ENCODE assay signal across 8 cellular contexts in the genomic region with DNA sequence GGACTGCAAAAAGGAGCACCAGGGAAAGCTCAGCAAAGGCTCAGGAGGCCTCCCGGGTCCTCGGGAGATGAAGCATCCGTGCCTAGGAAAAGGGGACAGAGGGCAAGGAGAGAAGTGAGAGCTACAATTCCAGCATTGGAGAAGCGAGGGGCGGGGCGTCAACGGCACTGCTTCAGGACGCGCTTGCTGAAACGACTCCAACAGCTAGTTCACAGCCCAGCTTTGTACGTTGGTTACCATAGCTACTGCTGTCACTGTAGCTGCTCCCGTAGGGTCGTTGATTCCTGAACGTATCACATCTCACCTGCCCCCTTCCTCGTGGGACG.
DNase-seq lines count a peak whose midpoint lies in the region; ATAC-seq, FAIRE-seq and TF ChIP-seq lines count a peak whose summit lies in the region.

No MANE protein-coding gene starts in this region.

- peak overlapping the region; percentile 94 for H3K4me2 ChIP-seq in K562 (ENCODE audit: insufficient read depth, low read length)

- BruUV-seq in K562 (replicated peaks; lab: Mats Ljungman, UMichigan), result no TSS peak

- H3K4me3 ChIP-seq in K562 (peak overlapping the region; percentile 14), left lung (peak overlapping the region in 1 of 2 donors; percentile 34), upper lobe of left lung (peak overlapping the region in 3 of 4 donors; percentile 34 to 47 (median 47))

- no peaks in the 10 kb centered on the region for H3K36me3 ChIP-seq in K562 (ENCODE audit: control insufficient read depth, insufficient read depth, low read length)
- H3K36me3 ChIP-seq in left lung, result no peaks in the 10 kb centered on the region
- H3K36me3 ChIP-seq in upper lobe of left lung, result no peaks in the 10 kb centered on the region

- H4K20me1 ChIP-seq in K562 (replicated peaks; ENCODE audit: control insufficient read depth, insufficient read depth, low read length), result peaks cover 12% of the 10 kb centered on the region

- peak overlapping the region in 1 of 2 experiments; percentile 61; a peak in 1 of 4 replicates for H3K9ac ChIP-seq in K562 (ENCODE audit: insufficient read depth in 1 of 2, low read depth in 2 of 2, low read length in 2 of 2)

- in situ Hi-C loops in K562 (cut with MboI) (no loop called here), GM13976 (cut with MboI; ENCODE audit: low sequenced_read_pairs, unreplicated experiment) (loop anchor here (25.0 kb wide), 1 partner anchor 727 kb away; a partner anchor contains a TSS)

- H3K27me3 ChIP-seq in K562 (ENCODE audit: control insufficient read depth in 2 of 2, insufficient read depth in 2 of 2, low read length in 2 of 2), result peaks cover 48 to 79% of the 10 kb centered on the region in 2 experiments
- peaks cover 0 to 30% of the 10 kb centered on the region in 2 donors for H3K27me3 ChIP-seq in left lung
- H3K27me3 ChIP-seq in upper lobe of left lung, result no peaks in the 10 kb centered on the region

- peak; percentile 81 for DNase-seq in Right ventricle myocardium inferior (ENCODE audit: missing footprints)
- DNase-seq in cardiac septum (ENCODE audit: low spot score), result no peak
- no peak for DNase-seq in K562 (ENCODE audit: extremely low read depth in 1 of 4, low spot score in 3 of 4)
- peak in 1 of 2 donors; percentile 53 for DNase-seq in left lung
- peak in 1 of 2 donors; percentile 59 for DNase-seq in upper lobe of left lung
- no peak for DNase-seq in GM10266 (ENCODE audit: extremely low spot score)
- DNase-seq in GM13976 (ENCODE audit: low spot score), result no peak

- H3K79me2 ChIP-seq in K562 (ENCODE audit: control insufficient read depth, insufficient read depth, low read length), result no peaks in the 10 kb centered on the region

- POLR2A ChIA-PET in K562 (lab: Yijun Ruan, JAX), result interaction anchor here (0.5 to 2.8 kb wide), 10 partner anchors 8 to 350 kb away, joined by 3 to 14 read pairs (median 3); no protein-coding TSS in a partner anchor

- no peak for FAIRE-seq in K562 (lab: Jason Lieb, UNC)

- TF ChIP-seq RAD21 in K562 (CRISPR knock-in tag; conservative IDR thresholded peaks at IDR 0.05 in 1 of 2, IDR thresholded peaks at IDR 0.05 in 1 of 2), result no peak

- H3K27ac ChIP-seq in K562 (ENCODE audit: extremely low read depth, low read depth, low read length), result no peak overlapping the region
- H3K27ac ChIP-seq in left lung, result no peak overlapping the region
- peak overlapping the region in 1 of 4 donors; percentile 37 for H3K27ac ChIP-seq in upper lobe of left lung

- H2AFZ ChIP-seq in K562 (ENCODE audit: low read depth, low read length), result peak overlapping the region; percentile 91

- CTCF ChIA-PET in K562 (lab: Yijun Ruan, JAX; ENCODE audit: low intra/inter-chr PET ratio), result interaction anchor here (0.6 to 3.0 kb wide), 6 partner anchors 35 to 1283 kb away, joined by 3 to 20 read pairs (median 3); no protein-coding TSS in a partner anchor

- no peaks in the 10 kb centered on the region for H3K9me3 ChIP-seq in K562 (replicated peaks; ENCODE audit: control insufficient read depth, insufficient read depth, low read depth, low read length)
- no peaks in the 10 kb centered on the region for H3K9me3 ChIP-seq in left lung
- no peaks in the 10 kb centered on the region for H3K9me3 ChIP-seq in upper lobe of left lung

- TF ChIP-seq POLR2A in K562 (conservative IDR thresholded peaks at IDR 0.05), result no peak
- no peak for TF ChIP-seq POLR2A in upper lobe of left lung (IDR thresholded peaks at IDR 0.05)

- H3K4me1 ChIP-seq in K562 (replicated peaks in 1 of 2; ENCODE audit: control insufficient read depth in 2 of 2, insufficient read depth in 2 of 2, low read length in 2 of 2), result peaks cover 18 to 32% of the 10 kb centered on the region in 2 experiments
- H3K4me1 ChIP-seq in left lung, result peaks cover 11 to 21% of the 10 kb centered on the region in 2 donors
- H3K4me1 ChIP-seq in upper lobe of left lung, result peaks cover 10 to 29% (median 23%) of the 10 kb centered on the region in 4 donors

- H3K9me1 ChIP-seq in K562 (ENCODE audit: control insufficient read depth, insufficient read depth, low read length), result no peaks in the 10 kb centered on the region

- 2% methylated on average over 16 of the region's 16 CpGs for WGBS in K562 (ENCODE audit: insufficient coverage, low coverage, missing lambda C conversion rate)
- WGBS in upper lobe of left lung, 2 donors, result 2 to 7% methylated on average over 4 to 16 of the region's 16 CpGs

- intact Hi-C loops in Right ventricle myocardium inferior (cut with DNase I) (no loop called here), cardiac septum (cut with DNase I) (no loop called here), K562 (cut with micrococcal nuclease) (loop anchor here (5.0 to 10.0 kb wide), 5 partner anchors 227 to 1047 kb away; a partner anchor contains a TSS), left lung (cut with DNase I) (loop anchor here (5.0 kb wide), 1 partner anchor 107 kb away; no protein-coding TSS in a partner anchor)

- no peak for TF ChIP-seq EP300 in K562 (IDR thresholded peaks at IDR 0.05; ENCODE audit: low read length)
- no peak for TF ChIP-seq EP300 in upper lobe of left lung (IDR thresholded peaks at IDR 0.05)

- ATAC-seq in Right ventricle myocardium inferior (peak; percentile 21), HG03521 (IDR thresholded peaks at IDR 0.05; ENCODE audit: unreplicated experiment) (peak; percentile 20), K562 (peak; percentile 50), left lung (peak; percentile 58), upper lobe of left lung (ENCODE audit: low FRiP score in 2 of 2) (peak; percentile 15 to 70)

- no peak for TF ChIP-seq CTCF in K562 (IDR thresholded peaks at IDR 0.05 in 2 of 3, conservative IDR thresholded peaks at IDR 0.05 in 1 of 3; ENCODE audit: insufficient read depth in 2 of 3, low read depth in 1 of 3, low read length in 3 of 3)
- TF ChIP-seq CTCF in left lung (IDR thresholded peaks at IDR 0.05), result no peak
- no peak for TF ChIP-seq CTCF in upper lobe of left lung (IDR thresholded peaks at IDR 0.05)
- TF ChIP-seq CTCF in GM10266 (IDR thresholded peaks at IDR 0.05; ENCODE audit: control insufficient read depth, insufficient read depth, low read depth, missing control alignments), result no peak
- TF ChIP-seq CTCF in GM13976 (IDR thresholded peaks at IDR 0.05; ENCODE audit: borderline replicate concordance, control extremely low read depth, extremely low read depth, insufficient read depth, missing control alignments), result no peak

TF ChIP-seq in K562, 482 proteins besides CTCF, POLR2A, EP300 and RAD21 (continues in another document):
- TF ChIP-seq ZC3H4 (CRISPR knock-in tag; IDR thresholded peaks at IDR 0.05; ENCODE audit: borderline replicate concordance), result no peak
- peak; percentile 92 for TF ChIP-seq RFX1 (IDR thresholded peaks at IDR 0.05)
- TF ChIP-seq EHMT2 (IDR thresholded peaks at IDR 0.05), result no peak
- TF ChIP-seq, protein P1, sequence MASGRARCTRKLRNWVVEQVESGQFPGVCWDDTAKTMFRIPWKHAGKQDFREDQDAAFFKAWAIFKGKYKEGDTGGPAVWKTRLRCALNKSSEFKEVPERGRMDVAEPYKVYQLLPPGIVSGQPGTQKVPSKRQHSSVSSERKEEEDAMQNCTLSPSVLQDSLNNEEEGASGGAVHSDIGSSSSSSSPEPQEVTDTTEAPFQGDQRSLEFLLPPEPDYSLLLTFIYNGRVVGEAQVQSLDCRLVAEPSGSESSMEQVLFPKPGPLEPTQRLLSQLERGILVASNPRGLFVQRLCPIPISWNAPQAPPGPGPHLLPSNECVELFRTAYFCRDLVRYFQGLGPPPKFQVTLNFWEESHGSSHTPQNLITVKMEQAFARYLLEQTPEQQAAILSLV (tag; IDR thresholded peaks at IDR 0.05), result 0 out of 2 replicates have a peak, but pooled peaks have one; percentile 29
- peak; percentile 77; the same call in 1 of the 2 replicates for TF ChIP-seq MTA3 (IDR thresholded peaks at IDR 0.05; ENCODE audit: borderline replicate concordance)
- TF ChIP-seq, protein P2, sequence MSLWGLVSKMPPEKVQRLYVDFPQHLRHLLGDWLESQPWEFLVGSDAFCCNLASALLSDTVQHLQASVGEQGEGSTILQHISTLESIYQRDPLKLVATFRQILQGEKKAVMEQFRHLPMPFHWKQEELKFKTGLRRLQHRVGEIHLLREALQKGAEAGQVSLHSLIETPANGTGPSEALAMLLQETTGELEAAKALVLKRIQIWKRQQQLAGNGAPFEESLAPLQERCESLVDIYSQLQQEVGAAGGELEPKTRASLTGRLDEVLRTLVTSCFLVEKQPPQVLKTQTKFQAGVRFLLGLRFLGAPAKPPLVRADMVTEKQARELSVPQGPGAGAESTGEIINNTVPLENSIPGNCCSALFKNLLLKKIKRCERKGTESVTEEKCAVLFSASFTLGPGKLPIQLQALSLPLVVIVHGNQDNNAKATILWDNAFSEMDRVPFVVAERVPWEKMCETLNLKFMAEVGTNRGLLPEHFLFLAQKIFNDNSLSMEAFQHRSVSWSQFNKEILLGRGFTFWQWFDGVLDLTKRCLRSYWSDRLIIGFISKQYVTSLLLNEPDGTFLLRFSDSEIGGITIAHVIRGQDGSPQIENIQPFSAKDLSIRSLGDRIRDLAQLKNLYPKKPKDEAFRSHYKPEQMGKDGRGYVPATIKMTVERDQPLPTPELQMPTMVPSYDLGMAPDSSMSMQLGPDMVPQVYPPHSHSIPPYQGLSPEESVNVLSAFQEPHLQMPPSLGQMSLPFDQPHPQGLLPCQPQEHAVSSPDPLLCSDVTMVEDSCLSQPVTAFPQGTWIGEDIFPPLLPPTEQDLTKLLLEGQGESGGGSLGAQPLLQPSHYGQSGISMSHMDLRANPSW (CRISPR knock-in tag; IDR thresholded peaks at IDR 0.05), result 0 out of 2 replicates have a peak, but pooled peaks have one; percentile 49
- peak; percentile 49; the same call in 1 of the 2 replicates for TF ChIP-seq ATF7 (IDR thresholded peaks at IDR 0.05)
- TF ChIP-seq, protein P3, sequence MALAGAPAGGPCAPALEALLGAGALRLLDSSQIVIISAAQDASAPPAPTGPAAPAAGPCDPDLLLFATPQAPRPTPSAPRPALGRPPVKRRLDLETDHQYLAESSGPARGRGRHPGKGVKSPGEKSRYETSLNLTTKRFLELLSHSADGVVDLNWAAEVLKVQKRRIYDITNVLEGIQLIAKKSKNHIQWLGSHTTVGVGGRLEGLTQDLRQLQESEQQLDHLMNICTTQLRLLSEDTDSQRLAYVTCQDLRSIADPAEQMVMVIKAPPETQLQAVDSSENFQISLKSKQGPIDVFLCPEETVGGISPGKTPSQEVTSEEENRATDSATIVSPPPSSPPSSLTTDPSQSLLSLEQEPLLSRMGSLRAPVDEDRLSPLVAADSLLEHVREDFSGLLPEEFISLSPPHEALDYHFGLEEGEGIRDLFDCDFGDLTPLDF (CRISPR knock-in tag; IDR thresholded peaks at IDR 0.05), result 0 out of 2 replicates have a peak, but pooled peaks have one; percentile 52

Comparison
In these comparisons a context has a peak if more than half of its experiments do, and no peak if none do; other contexts are left out.
1. intact Hi-C loops: an anchor here in K562 (5.0 to 10.0 kb wide) and left lung (5.0 kb wide); none called in Right ventricle myocardium inferior and cardiac septum.